Comparison of ENCODE assay signal across 29 cellular contexts in the genomic region with DNA sequence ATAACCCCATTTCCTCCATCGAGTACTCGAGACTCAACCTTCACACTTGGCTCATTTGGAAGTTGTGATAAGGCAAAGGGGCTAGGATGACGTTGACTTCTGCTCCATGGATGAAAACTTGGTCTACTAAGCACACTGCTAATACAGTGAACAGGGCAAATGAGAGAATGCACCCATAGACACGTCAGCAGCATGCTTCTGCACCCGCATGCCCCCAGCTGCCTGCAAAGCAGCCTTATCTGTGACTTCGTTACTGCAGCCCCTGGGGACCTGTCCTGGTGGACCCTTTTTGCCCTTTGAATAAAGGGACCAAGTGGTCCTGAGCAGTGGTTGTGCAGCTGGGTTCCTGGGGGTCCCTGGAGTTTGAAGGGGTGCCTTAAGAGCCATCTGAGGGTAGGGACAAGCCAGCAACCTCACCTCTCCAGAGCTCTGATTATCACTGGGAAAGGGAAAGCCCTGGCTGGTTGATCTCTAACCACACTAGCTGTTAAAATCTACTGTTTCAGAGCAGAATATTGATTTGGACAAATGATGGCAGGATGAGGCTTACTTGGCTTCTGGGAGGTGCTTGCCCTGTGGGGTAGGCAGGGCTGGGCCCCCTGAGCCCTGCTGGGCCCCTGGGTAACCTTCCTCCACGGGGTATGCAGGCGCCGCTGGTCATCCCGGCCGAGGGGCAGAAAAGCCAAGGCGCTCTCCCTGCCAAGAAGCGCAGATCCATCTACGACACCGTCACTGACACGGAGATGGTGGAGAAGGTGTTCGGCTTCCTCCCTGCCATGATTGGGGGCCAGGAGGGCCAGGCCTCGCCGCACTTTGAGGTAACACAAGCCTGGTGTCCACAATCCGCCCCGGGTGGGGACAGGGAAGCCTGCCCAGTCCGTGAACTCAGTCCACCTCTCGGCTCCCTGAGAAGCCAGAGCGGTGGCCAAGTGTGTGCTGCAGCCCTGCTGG. TPM values are rescaled to one million over a fixed set of nuclear protein-coding genes. Genes with fewer than 3 reads are reported as not detected.
DNase-seq lines count a peak whose midpoint lies in the region; ATAC-seq and TF ChIP-seq lines count a peak whose summit lies in the region.
"Had no signal": no experiment of that assay in that cellular context is flagged by ENCODE, and none has a peak within 500 bp of the region (broad histone marks: within the 10 kb centered on the region; RNA-seq: fewer than 3 reads in every experiment).

No MANE protein-coding gene starts in this region.

- H3K9me3 Mint-ChIP-seq in activated CD4-positive, alpha-beta T cell treated with anti-CD3 and anti-CD28 coated beads, Interleukin-2, amount 10 ng/mL, durations not matched to agents 7 days and 5 days, result peaks cover 6% of the 10 kb centered on the region
- peaks cover 13% of the 10 kb centered on the region for H3K9me3 Mint-ChIP-seq in mesothelial cell of epicardium

- POLR2A ChIA-PET in activated CD4-positive, alpha-beta T cell treated with anti-CD3 and anti-CD28 coated beads, Interleukin-2, amount 10 ng/mL, durations not matched to agents 7 days and 5 days (lab: Charles Lee), result no interaction called here

- no peak for TF ChIP-seq POLR2A in spleen (IDR thresholded peaks at IDR 0.05)

- H3K36me3 ChIP-seq in KOPT-K1 (ENCODE audit: insufficient read depth, low read length) (peaks cover 80% of the 10 kb centered on the region), spleen (peaks cover 0 to 9% (median 0%) of the 10 kb centered on the region in 6 donors)
- H3K36me3 ChIP-seq: breast epithelium, MG63, prostate gland, thoracic aorta had no signal

- peaks cover 2% of the 10 kb centered on the region for H3K27me3 Mint-ChIP-seq in activated CD4-positive, alpha-beta T cell treated with anti-CD3 and anti-CD28 coated beads, Interleukin-2, amount 10 ng/mL, durations not matched to agents 7 days and 5 days
- H3K27me3 Mint-ChIP-seq in mesothelial cell of epicardium (ENCODE audit: low read depth), result no peaks in the 10 kb centered on the region

- DNase-seq in activated CD4-positive, alpha-beta T cell treated with anti-CD3 and anti-CD28 coated beads, Interleukin-2, amount 10 ng/mL, durations not matched to agents 7 days and 5 days, result no peak
- no peak for DNase-seq in activated CD4-positive, alpha-beta T cell treated with anti-CD3 and anti-CD28 coated beads, Interleukin-2, amount 50 U/mL, for 48 hours
- DNase-seq in left lobe of liver (ENCODE audit: low spot score), result peak; percentile 41
- DNase-seq in spleen, result peak; percentile 67
- no peak for DNase-seq in NCI-H187 (lab: John Stamatoyannopoulos, UW)
- no peak for DNase-seq in mesothelial cell of epicardium (ENCODE audit: low spot score in 2 of 2, unreplicated experiment in 2 of 2)
- no peak for DNase-seq in stimulated activated naive CD4-positive, alpha-beta T cell treated with Interleukin-2 at 50 U/mL for 16 hours (lab: John Stamatoyannopoulos, UW)
- DNase-seq: activated CD4-positive, alpha-beta T cell treated with anti-CD3 and anti-CD28 coated beads, Interleukin-2, amount 10 ng/mL, durations not matched to agents 24 days and 14 days; amniotic stem cell; cortex of kidney; DMS79 treated with DMSO at 0.1 percent for 48 hours; MG63; NCI-H1417 treated with DMSO at 0.1 percent for 48 hours; NCI-H2107; NCI-H510A treated with DMSO at 0.1 percent for 48 hours; stimulated activated CD4-positive, alpha-beta T cell treated with anti-CD3 and anti-CD28 coated beads, Interleukin-1b, Interleukin-23, amount 100 ng/mL, for 48 hours; T-helper 2 cell had no signal

- TF ChIP-seq CTCF in spleen (IDR thresholded peaks at IDR 0.05 in 8 of 11, conservative IDR thresholded peaks at IDR 0.05 in 3 of 11), result no peak
- TF ChIP-seq CTCF in mesothelial cell of epicardium (IDR thresholded peaks at IDR 0.05; ENCODE audit: unreplicated experiment), result no peak

- H3K9me3 ChIP-seq in KOPT-K1 (ENCODE audit: insufficient read depth, low read length, poor library complexity, severe bottlenecking) (peaks cover 16% of the 10 kb centered on the region), spleen (peaks cover 0 to 29% (median 11%) of the 10 kb centered on the region in 8 donors)
- H3K9me3 ChIP-seq: prostate gland had no signal

- peaks cover 0 to 11% (median 0%) of the 10 kb centered on the region in 6 donors for H3K4me1 ChIP-seq in spleen
- H3K4me1 ChIP-seq: breast epithelium, prostate gland had no signal

- intact Hi-C loops in spleen (cut with DNase I; ENCODE audit: low total_unique reads), result no loop called here

- no peak overlapping the region for H3K4me3 ChIP-seq in spleen
- H3K4me3 ChIP-seq: breast epithelium, MG63, prostate gland, SK-N-MC, thoracic aorta had no signal

- peak overlapping the region; percentile 14 for H3K27ac Mint-ChIP-seq in activated CD4-positive, alpha-beta T cell treated with anti-CD3 and anti-CD28 coated beads, Interleukin-2, amount 10 ng/mL, durations not matched to agents 7 days and 5 days
- H3K27ac Mint-ChIP-seq in mesothelial cell of epicardium, result no peak overlapping the region
- H3K27ac Mint-ChIP-seq: activated CD4-positive, alpha-beta T cell treated with anti-CD3 and anti-CD28 coated beads, Interleukin-2, amount 10 ng/mL, durations not matched to agents 24 days and 14 days; IgD-negative memory B cell; stimulated activated effector memory CD8-positive, alpha-beta T cell treated with anti-CD3 and anti-CD28 coated beads, Interleukin-12 subunit alpha, Interleukin-12 subunit beta, amount 100 ng/mL, for 72 hours had no signal

- peaks cover 8% of the 10 kb centered on the region for H3K4me1 Mint-ChIP-seq in activated CD4-positive, alpha-beta T cell treated with anti-CD3 and anti-CD28 coated beads, Interleukin-2, amount 10 ng/mL, durations not matched to agents 7 days and 5 days
- H3K4me1 Mint-ChIP-seq in mesothelial cell of epicardium, result no peaks in the 10 kb centered on the region
- H3K4me1 Mint-ChIP-seq: neural crest cell; stimulated activated effector memory CD8-positive, alpha-beta T cell treated with anti-CD3 and anti-CD28 coated beads, Interleukin-12 subunit alpha, Interleukin-12 subunit beta, amount 100 ng/mL, for 72 hours had no signal

- 84 to 87% (median 87%) methylated on average over 23 to 24 of the region's 24 CpGs for WGBS in spleen, 5 donors

- no peak for ATAC-seq in left lobe of liver
- ATAC-seq: stimulated activated effector memory CD8-positive, alpha-beta T cell treated with anti-CD3 and anti-CD28 coated beads, Interleukin-12 subunit alpha, Interleukin-12 subunit beta, amount 100 ng/mL, for 72 hours had no signal

- H3K36me3 Mint-ChIP-seq in activated CD4-positive, alpha-beta T cell treated with anti-CD3 and anti-CD28 coated beads, Interleukin-2, amount 10 ng/mL, durations not matched to agents 7 days and 5 days (ENCODE audit: low read depth), result no peaks in the 10 kb centered on the region
- H3K36me3 Mint-ChIP-seq in mesothelial cell of epicardium, result peaks cover under 1% of the 10 kb centered on the region
- H3K36me3 Mint-ChIP-seq: stimulated activated effector memory CD8-positive, alpha-beta T cell treated with anti-CD3 and anti-CD28 coated beads, Interleukin-12 subunit alpha, Interleukin-12 subunit beta, amount 100 ng/mL, for 72 hours had no signal

- H3K27ac ChIP-seq in KOPT-K1 (ENCODE audit: low read depth, low read length, poor library complexity, severe bottlenecking) (peak overlapping the region; percentile 99), spleen (no peak overlapping the region)
- H3K27ac ChIP-seq: 22Rv1, breast epithelium, prostate gland, SK-N-MC, thoracic aorta had no signal

- CTCF ChIA-PET in activated CD4-positive, alpha-beta T cell treated with anti-CD3 and anti-CD28 coated beads, Interleukin-2, amount 10 ng/mL, durations not matched to agents 7 days and 5 days (lab: Charles Lee), result interaction anchor here (0.5 to 1.0 kb wide), 2 partner anchors 11 to 126 kb away, joined by 3 read pairs; no protein-coding TSS in a partner anchor

- H3K4me3 Mint-ChIP-seq in activated CD4-positive, alpha-beta T cell treated with anti-CD3 and anti-CD28 coated beads, Interleukin-2, amount 10 ng/mL, durations not matched to agents 7 days and 5 days, result no peak overlapping the region
- H3K4me3 Mint-ChIP-seq in mesothelial cell of epicardium, result no peak overlapping the region
- H3K4me3 Mint-ChIP-seq: activated CD4-positive, alpha-beta T cell treated with anti-CD3 and anti-CD28 coated beads, Interleukin-2, amount 10 ng/mL, durations not matched to agents 24 days and 14 days; neural crest cell; stimulated activated effector memory CD8-positive, alpha-beta T cell treated with anti-CD3 and anti-CD28 coated beads, Interleukin-12 subunit alpha, Interleukin-12 subunit beta, amount 100 ng/mL, for 72 hours had no signal

- H3K27me3 ChIP-seq in spleen (replicated peaks in 1 of 7), result no peaks in the 10 kb centered on the region
- H3K27me3 ChIP-seq: breast epithelium, MG63 had no signal

RNA-seq across cellular contexts. Expression of a gene that starts 37.6 kb away (rescaled TPM):
- total RNA-seq in activated CD4-positive, alpha-beta T cell treated with anti-CD3 and anti-CD28 coated beads, Interleukin-2, amount 10 ng/mL, durations not matched to agents 7 days and 5 days, result not detected
- total RNA-seq in left lobe of liver (not detected), spleen (under 1 TPM in 3 of 7 donors, not detected in 4; 0.22 to 0.79 (median 0.23) TPM), mesothelial cell of epicardium (not detected in 3 replicates)
- polyA plus RNA-seq in spleen, result 1 to 10 TPM in 1 of 3 donors, under 1 TPM in 2; 0.09 to 1.9 (median 0.26) TPM
- total RNA-seq: activated CD4-positive, alpha-beta T cell treated with anti-CD3 and anti-CD28 coated beads, Interleukin-2, amount 10 ng/mL, durations not matched to agents 24 days and 14 days; breast epithelium; fibroblast of lung; glomerular endothelial cell; H4; prostate gland; thoracic aorta had no signal
- polyA plus RNA-seq: fibroblast of lung, IgD-negative memory B cell had no signal

Comparison
In these comparisons a context has a peak if more than half of its experiments do, and no peak if none do; other contexts are left out.
1. DNase-seq: peak in left lobe of liver (single experiment) and spleen (single experiment); none in activated CD4-positive, alpha-beta T cell treated with anti-CD3 and anti-CD28 coated beads, Interleukin-2, amount 10 ng/mL, durations not matched to agents 7 days and 5 days (single experiment), activated CD4-positive, alpha-beta T cell treated with anti-CD3 and anti-CD28 coated beads, Interleukin-2, amount 50 U/mL, for 48 hours (0 of 2), NCI-H187 (0 of 2), mesothelial cell of epicardium (0 of 2) and stimulated activated naive CD4-positive, alpha-beta T cell treated with Interleukin-2 at 50 U/mL for 16 hours (single experiment).